Comparison of ENCODE assay signal across 8 cellular contexts in the genomic region with DNA sequence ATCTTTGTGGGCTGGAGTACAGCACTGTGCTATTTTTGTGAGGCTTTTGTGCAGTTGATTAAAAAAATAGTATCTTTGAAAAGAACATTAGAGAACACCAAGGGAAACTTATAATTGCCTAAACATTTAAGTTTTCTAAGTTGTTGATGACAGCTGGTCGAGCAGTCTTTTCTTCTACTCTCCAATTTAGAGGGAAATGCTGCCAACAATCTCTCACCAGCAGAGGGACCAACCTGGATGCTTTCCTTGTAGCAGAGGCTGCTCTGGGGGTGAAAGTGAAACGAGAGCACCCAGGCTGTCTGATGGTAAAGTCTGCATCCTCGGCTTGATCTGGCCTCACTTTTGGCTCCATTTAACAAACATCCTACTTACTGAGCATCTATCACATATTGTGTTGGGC.
DNase-seq lines count a peak whose midpoint lies in the region; ATAC-seq, FAIRE-seq and TF ChIP-seq lines count a peak whose summit lies in the region.

No MANE protein-coding gene starts in this region.

- ATAC-seq in GM21528 (IDR thresholded peaks at IDR 0.05; ENCODE audit: low FRiP score, unreplicated experiment) = peak; percentile 83
- ATAC-seq in CD4-positive, alpha-beta T cell (ENCODE audit: poor library complexity) = no peak

- H3K27ac Mint-ChIP-seq in mesothelial cell of epicardium = no peak overlapping the region
- H3K27ac Mint-ChIP-seq in CD4-positive, alpha-beta T cell = no peak overlapping the region

- H3K27ac ChIP-seq in CD4-positive, alpha-beta T cell (ENCODE audit: low read depth, low read length) = no peak overlapping the region

- TF ChIP-seq POLR2A in GM12891 (IDR thresholded peaks at IDR 0.05; ENCODE audit: low read depth, low read length) = no peak

- H3K36me3 Mint-ChIP-seq in mesothelial cell of epicardium = no peaks in the 10 kb centered on the region
- H3K36me3 Mint-ChIP-seq in CD4-positive, alpha-beta T cell (ENCODE audit: low read depth) = no peaks in the 10 kb centered on the region

- peak; percentile 17 for DNase-seq in Jurkat, Clone E6-1 (ENCODE audit: low read depth, low spot score)
- DNase-seq in epithelial cell of esophagus (ENCODE audit: low read depth) (peak; percentile 50), mesothelial cell of epicardium (ENCODE audit: low spot score in 2 of 2, unreplicated experiment in 2 of 2) (no peak), GM12891 (ENCODE audit: insufficient read length, low spot score) (no peak)
- DNase-seq in activated CD4-positive, CD25-positive, alpha-beta regulatory T cell treated with anti-CD3 and anti-CD28 coated beads, Interleukin-2, amount 50 U/mL, for 72 hours = no peak
- DNase-seq in CD4-positive, alpha-beta T cell = no peak

- POLR2A ChIA-PET in CD4-positive, alpha-beta T cell (lab: Charles Lee) = no interaction called here

- H3K9me3 Mint-ChIP-seq in mesothelial cell of epicardium = no peaks in the 10 kb centered on the region
- H3K9me3 Mint-ChIP-seq in CD4-positive, alpha-beta T cell = peaks cover 2% of the 10 kb centered on the region

- no peak for FAIRE-seq in GM12891 (lab: Jason Lieb, UNC)

- H3K4me3 ChIP-seq in Jurkat, Clone E6-1 (ENCODE audit: low read length) = no peak overlapping the region
- H3K4me3 ChIP-seq in epithelial cell of esophagus (ENCODE audit: low read length) = no peak overlapping the region

- no peaks in the 10 kb centered on the region for H3K27me3 Mint-ChIP-seq in mesothelial cell of epicardium (ENCODE audit: low read depth)
- no peaks in the 10 kb centered on the region for H3K27me3 Mint-ChIP-seq in CD4-positive, alpha-beta T cell

- TF ChIP-seq CTCF in GM12873 (IDR thresholded peaks at IDR 0.05; ENCODE audit: insufficient read depth, low read depth, low read length, missing control alignments) (peak; percentile 54), epithelial cell of esophagus (IDR thresholded peaks at IDR 0.05; ENCODE audit: insufficient read depth, low read depth, low read length, missing control alignments) (peak; percentile 58), mesothelial cell of epicardium (IDR thresholded peaks at IDR 0.05; ENCODE audit: unreplicated experiment) (no peak)
- no peak for TF ChIP-seq CTCF in CD4-positive, alpha-beta T cell (IDR thresholded peaks at IDR 0.05)

- H3K4me3 Mint-ChIP-seq in mesothelial cell of epicardium = no peak overlapping the region
- no peak overlapping the region for H3K4me3 Mint-ChIP-seq in CD4-positive, alpha-beta T cell

- H3K27me3 ChIP-seq in CD4-positive, alpha-beta T cell (ENCODE audit: control insufficient read depth, insufficient read depth, low read length) = no peaks in the 10 kb centered on the region

- H3K9me3 ChIP-seq in CD4-positive, alpha-beta T cell (ENCODE audit: control insufficient read depth, low read length) = no peaks in the 10 kb centered on the region

- CTCF ChIA-PET in CD4-positive, alpha-beta T cell (lab: Charles Lee) = no interaction called here

- intact Hi-C loops in CD4-positive, alpha-beta T cell (cut with DNase I, micrococcal nuclease) = no loop called here

- H3K4me1 Mint-ChIP-seq in mesothelial cell of epicardium = peaks cover 33% of the 10 kb centered on the region
- H3K4me1 Mint-ChIP-seq in CD4-positive, alpha-beta T cell (ENCODE audit: low read depth) = no peaks in the 10 kb centered on the region

TF ChIP-seq in GM12891, 5 proteins besides CTCF, POLR2A, EP300 and RAD21:
- TF ChIP-seq SPI1 (IDR thresholded peaks at IDR 0.05; ENCODE audit: low read depth, low read length) (no peak), TAF1 (IDR thresholded peaks at IDR 0.05; ENCODE audit: low read depth, low read length) (no peak), POLR2AphosphoS5 (IDR thresholded peaks at IDR 0.05; ENCODE audit: low read depth, low read length) (no peak), POU2F2 (IDR thresholded peaks at IDR 0.05; ENCODE audit: low read depth, low read length) (no peak), PAX5 (IDR thresholded peaks at IDR 0.05; ENCODE audit: insufficient read depth, low read length, severe bottlenecking) (no peak)

Comparison
In these comparisons a context has a peak if more than half of its experiments do, and no peak if none do; other contexts are left out.
1. CTCF ChIP-seq: peak in GM12873 (single experiment) and epithelial cell of esophagus (single experiment); none in mesothelial cell of epicardium (single experiment) and CD4-positive, alpha-beta T cell (single experiment).
2. DNase-seq: peak in Jurkat, Clone E6-1 (single experiment) and epithelial cell of esophagus (single experiment); none in activated CD4-positive, CD25-positive, alpha-beta regulatory T cell treated with anti-CD3 and anti-CD28 coated beads, Interleukin-2, amount 50 U/mL, for 72 hours (single experiment), mesothelial cell of epicardium (0 of 2), GM12891 (single experiment) and CD4-positive, alpha-beta T cell (0 of 10).